Comparison of ENCODE assay signal across 20 cellular contexts in the genomic region with DNA sequence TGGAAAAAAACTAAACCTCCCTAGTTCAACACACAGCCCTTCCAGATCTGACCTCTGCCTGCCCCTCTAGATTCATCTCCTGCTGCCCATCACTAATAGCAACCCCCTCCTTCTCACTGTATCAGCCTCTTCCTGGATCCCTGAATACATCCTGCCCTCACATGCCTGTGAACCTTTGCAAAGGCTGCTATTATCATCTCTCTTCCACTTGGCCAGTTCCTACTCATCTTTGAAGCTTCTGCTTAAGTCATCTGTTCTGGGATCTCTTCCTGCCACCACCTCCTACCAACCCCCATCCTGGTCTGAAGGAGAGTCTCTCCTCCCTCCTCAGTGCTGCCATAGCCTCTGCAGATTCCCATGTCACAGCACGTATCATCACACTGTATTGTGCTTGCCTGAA. TPM values are rescaled to one million over a fixed set of nuclear protein-coding genes. Genes with fewer than 3 reads are reported as not detected.
DNase-seq lines count a peak whose midpoint lies in the region; FAIRE-seq and TF ChIP-seq lines count a peak whose summit lies in the region.
"Had no signal": no experiment of that assay in that cellular context is flagged by ENCODE, and none has a peak within 500 bp of the region (broad histone marks: within the 10 kb centered on the region; RNA-seq: fewer than 3 reads in every experiment).

No MANE protein-coding gene starts in this region.

- no peak overlapping the region for H3K56ac ChIP-seq in H1 (replicated peaks; ENCODE audit: insufficient read length, low read depth, low read length)
- H3K56ac ChIP-seq in mesendoderm (ENCODE audit: low read length), result no peak overlapping the region

- H3K4me1 ChIP-seq in H1 (replicated peaks in 1 of 4; ENCODE audit: control insufficient read depth in 3 of 4, insufficient read depth in 4 of 4, low read length in 3 of 4) (peaks cover 4 to 19% (median 11%) of the 10 kb centered on the region in 4 experiments), mesendoderm (ENCODE audit: control insufficient read depth, low read depth, low read length) (peaks cover 23% of the 10 kb centered on the region)
- H3K4me1 ChIP-seq in effector memory CD4-positive, alpha-beta T cell (ENCODE audit: control insufficient read depth, insufficient read depth, low read length, poor library complexity, severe bottlenecking), result no peaks in the 10 kb centered on the region

- H2BK15ac ChIP-seq in H1 (ENCODE audit: low read length) (peak overlapping the region; percentile 40; the same call in 1 of the 2 replicates), mesendoderm (replicated peaks; ENCODE audit: low read depth) (no peak overlapping the region)

- 0 out of 2 replicates have a peak overlapping the region, but pooled peaks have one; percentile 15 for H2BK20ac ChIP-seq in H1 (ENCODE audit: low read length)

- CTCF ChIA-PET in H1 (lab: Charles Lee; ENCODE audit: partially characterized antibody), result interaction anchor here (1.8 kb wide), 1 partner anchor 11 kb away, joined by 7 read pairs; no protein-coding TSS in a partner anchor

- no peak overlapping the region for H2BK5ac ChIP-seq in H1 (ENCODE audit: low read depth, low read length)
- H2BK5ac ChIP-seq in mesendoderm (ENCODE audit: low read length), result no peak overlapping the region

- no peak overlapping the region for H4K91ac ChIP-seq in H1 (replicated peaks; ENCODE audit: insufficient read length, low read length)

- H3K23me2 ChIP-seq in H1 (ENCODE audit: low read depth, low read length), result no peaks in the 10 kb centered on the region

- H2BK120ac ChIP-seq in H1 (replicated peaks; ENCODE audit: low read depth, low read length) (no peak overlapping the region), mesendoderm (ENCODE audit: low read depth, low read length) (no peak overlapping the region)

- H3K79me1 ChIP-seq in H1 (ENCODE audit: low read depth, low read length) (no peaks in the 10 kb centered on the region), mesendoderm (ENCODE audit: low read length) (no peaks in the 10 kb centered on the region)

- H3K9ac ChIP-seq in H1 (replicated peaks in 1 of 4; ENCODE audit: extremely low read depth in 1 of 4, low read depth in 3 of 4, low read length in 3 of 4) (no peak overlapping the region), mesendoderm (ENCODE audit: low read length) (no peak overlapping the region)
- H3K9ac ChIP-seq: BLaER1 treated with 17β-estradiol and CSF1 and Interleukin-3, amounts not matched to agents 10 nM and 100 nM had no signal

- H3K4ac ChIP-seq in H1 (replicated peaks; ENCODE audit: insufficient read length, low read depth, low read length) (no peak overlapping the region), mesendoderm (ENCODE audit: low read depth, low read length) (no peak overlapping the region)

- H3K4me3 ChIP-seq in H1 (ENCODE audit: extremely low read depth in 1 of 4, insufficient read depth in 2 of 4, low read depth in 3 of 4, low read length in 4 of 4) (no peak overlapping the region), mesendoderm (ENCODE audit: low read length) (no peak overlapping the region)
- no peak overlapping the region for H3K4me3 ChIP-seq in effector memory CD4-positive, alpha-beta T cell (ENCODE audit: insufficient read depth, low read depth, low read length, poor library complexity, severe bottlenecking)
- H3K4me3 ChIP-seq: BLaER1 treated with 17β-estradiol and CSF1 and Interleukin-3, amounts not matched to agents 10 nM and 100 nM; SK-N-MC had no signal

- no peak for FAIRE-seq in H1 (lab: Jason Lieb, UNC)
- FAIRE-seq: A204.1, D721Med, GM12892 had no signal

- no peak overlapping the region for H4K8ac ChIP-seq in H1 (ENCODE audit: extremely low read depth, insufficient read depth, low read length)
- no peak overlapping the region for H4K8ac ChIP-seq in mesendoderm (ENCODE audit: low read depth, low read length)

- no peaks in the 10 kb centered on the region for H3K36me3 ChIP-seq in H1 (ENCODE audit: control insufficient read depth in 2 of 4, insufficient read depth in 4 of 4, low read length in 3 of 4)
- no peaks in the 10 kb centered on the region for H3K36me3 ChIP-seq in mesendoderm (ENCODE audit: control insufficient read depth, insufficient read depth, low read length)
- H3K36me3 ChIP-seq in effector memory CD4-positive, alpha-beta T cell (ENCODE audit: control insufficient read depth, insufficient read depth, low read length), result no peaks in the 10 kb centered on the region
- H3K36me3 ChIP-seq: BLaER1 treated with 17β-estradiol and CSF1 and Interleukin-3, amounts not matched to agents 10 nM and 100 nM had no signal

- H3K27me3 ChIP-seq in H1 (replicated peaks in 1 of 4; ENCODE audit: control insufficient read depth in 3 of 4, extremely low read depth in 1 of 4, insufficient read depth in 3 of 4, low read length in 3 of 4), result peaks cover 0 to 5% (median under 1%) of the 10 kb centered on the region in 4 experiments; a peak in 2 of 7 replicates
- no peaks in the 10 kb centered on the region for H3K27me3 ChIP-seq in mesendoderm (ENCODE audit: insufficient read depth, low read length, poor library complexity)
- no peaks in the 10 kb centered on the region for H3K27me3 ChIP-seq in effector memory CD4-positive, alpha-beta T cell (replicated peaks; ENCODE audit: control insufficient read depth, insufficient read depth, low read length, poor library complexity, severe bottlenecking)
- H3K27me3 ChIP-seq: BLaER1 treated with 17β-estradiol and CSF1 and Interleukin-3, amounts not matched to agents 10 nM and 100 nM had no signal

- H4K5ac ChIP-seq in H1 (ENCODE audit: insufficient read length, low read depth, low read length) (no peak overlapping the region), mesendoderm (ENCODE audit: low read length) (no peak overlapping the region)

- no peak overlapping the region for H2AFZ ChIP-seq in H1 (ENCODE audit: low read length)

- H3K18ac ChIP-seq in H1 (ENCODE audit: extremely low read depth, low read length), result no peak overlapping the region
- peak overlapping the region; percentile 24 for H3K18ac ChIP-seq in mesendoderm (ENCODE audit: low read length)

- 88% methylated on average over 1 of the region's 1 CpG; no CpG with 5 or more reads in 1 of the 2 experiments for WGBS in H1 (ENCODE audit: extremely low coverage in 1 of 2, insufficient coverage in 1 of 2, insufficient read length in 1 of 2, insufficient replicate concordance in 2 of 2, low coverage in 1 of 2, low lambda C conversion rate in 2 of 2, missing lambda C conversion rate in 1 of 2), 2 experiments
- no CpG with 5 or more reads among the region's 1 CpG for WGBS in mesendoderm (ENCODE audit: extremely low coverage, insufficient coverage, low lambda C conversion rate)

- H4K20me1 ChIP-seq in H1 (replicated peaks in 1 of 2; ENCODE audit: control insufficient read depth in 1 of 2, insufficient read depth in 2 of 2, low read length in 2 of 2), result no peaks in the 10 kb centered on the region
- H4K20me1 ChIP-seq: BLaER1 treated with 17β-estradiol and CSF1 and Interleukin-3, amounts not matched to agents 10 nM and 100 nM had no signal

- TF ChIP-seq EP300 in H1 (IDR thresholded peaks at IDR 0.05; ENCODE audit: borderline replicate concordance in 1 of 2, low read depth in 2 of 2, low read length in 2 of 2), result no peak

- no peak overlapping the region; the same call in 1 of the 2 replicates for H2BK12ac ChIP-seq in H1 (ENCODE audit: low read depth, low read length)

- no peak overlapping the region for H2AK5ac ChIP-seq in H1 (ENCODE audit: low read depth, low read length)
- H2AK5ac ChIP-seq in mesendoderm (ENCODE audit: low read length), result no peak overlapping the region

- no peak for TF ChIP-seq RAD21 in H1 (IDR thresholded peaks at IDR 0.05 in 1 of 2, conservative IDR thresholded peaks at IDR 0.05 in 1 of 2; ENCODE audit: low read depth in 2 of 2, low read length in 2 of 2)

- no peak overlapping the region for H3K23ac ChIP-seq in H1 (ENCODE audit: insufficient read length)
- H3K23ac ChIP-seq in mesendoderm (ENCODE audit: low read length), result no peak overlapping the region

- H3K27ac ChIP-seq in H1 (ENCODE audit: low read depth, low read length) (no peak overlapping the region), mesendoderm (ENCODE audit: low read depth, low read length) (no peak overlapping the region)
- H3K27ac ChIP-seq in effector memory CD4-positive, alpha-beta T cell (ENCODE audit: insufficient read depth, low read length, poor library complexity, severe bottlenecking), result no peak overlapping the region
- H3K27ac ChIP-seq: BLaER1 treated with 17β-estradiol and CSF1 and Interleukin-3, amounts not matched to agents 10 nM and 100 nM; HL-60; SK-N-MC had no signal

- no peak overlapping the region for H3K14ac ChIP-seq in H1 (ENCODE audit: insufficient read length)

- no peak for TF ChIP-seq CTCF in H1 (IDR thresholded peaks at IDR 0.05; ENCODE audit: control extremely low read depth in 1 of 3, insufficient read depth in 1 of 3, low read depth in 1 of 3, low read length in 3 of 3)

- no peak for TF ChIP-seq POLR2A in H1 (IDR thresholded peaks at IDR 0.05; ENCODE audit: control extremely low read depth in 1 of 2, low read depth in 2 of 2, low read length in 2 of 2)

- no peak overlapping the region for H3K4me2 ChIP-seq in H1 (ENCODE audit: insufficient read depth in 1 of 2, low read depth in 2 of 2, low read length in 2 of 2)
- no peak overlapping the region for H3K4me2 ChIP-seq in mesendoderm (ENCODE audit: low read length)

- POLR2A ChIA-PET in H1 (lab: Charles Lee; ENCODE audit: partially characterized antibody), result interaction anchor here (1.3 kb wide), 1 partner anchor 74 kb away, joined by 3 read pairs; no protein-coding TSS in a partner anchor

- H3K79me2 ChIP-seq in H1 (ENCODE audit: control insufficient read depth in 1 of 2, insufficient read depth in 2 of 2, low read length in 2 of 2) (no peaks in the 10 kb centered on the region), mesendoderm (ENCODE audit: control insufficient read depth, insufficient read depth, low read length) (no peaks in the 10 kb centered on the region)

- DNase-seq in EL, result peak; percentile 30
- peak; percentile 55 for DNase-seq in M059J (ENCODE audit: low read depth)
- DNase-seq in H1 (ENCODE audit: low read depth in 1 of 2, low spot score in 2 of 2), result no peak
- no peak for DNase-seq in mesendoderm
- DNase-seq in effector memory CD4-positive, alpha-beta T cell, result no peak
- DNase-seq in DMS53 treated with DMSO at 0.1 percent for 48 hours (lab: John Stamatoyannopoulos, UW; ENCODE audit: unreplicated experiment), result no peak
- DNase-seq in NCI-H2171 (lab: John Stamatoyannopoulos, UW), result no peak
- DNase-seq: CD8-positive, alpha-beta memory T cell; DND-41; KBM-7; NCI-H1436; NCI-H2029; NCI-H524; Right ventricle myocardium superior had no signal

- no peaks in the 10 kb centered on the region for H3K9me3 ChIP-seq in H1 (ENCODE audit: insufficient read depth in 2 of 2, low read depth in 1 of 2, low read length in 1 of 2)
- no peaks in the 10 kb centered on the region for H3K9me3 ChIP-seq in effector memory CD4-positive, alpha-beta T cell (ENCODE audit: control insufficient read depth, low read length)
- H3K9me3 ChIP-seq: BLaER1 treated with 17β-estradiol and CSF1 and Interleukin-3, amounts not matched to agents 10 nM and 100 nM had no signal

RNA-seq across cellular contexts. Expression of gene AMOTL1, which starts 38.0 kb away (rescaled TPM):
- total RNA-seq in M059J (2014; rRNA removed; shearing (Covaris generic)), result 12.7 and 18.9 TPM in 2 replicates
- total RNA-seq in H1 (2021; fragmentation: NEBNext Ultra II Directional; extraction: Animal tissue kit (Norgen Biotek cat#: 25700)), result 27.6 and 31.6 TPM in 2 replicates
- 8.2 and 9.0 TPM in 2 replicates for polyA plus RNA-seq in H1 (2011; rRNA removed)
- 8.4 TPM for polyA plus RNA-seq in H1 (2011; cell fraction: cytosol; rRNA removed)
- 14.7 TPM for polyA plus RNA-seq in H1 (2011; cell fraction: nucleus; rRNA removed)
- 9.5 to 14.6 TPM (median 12.7 TPM) in 4 replicates for polyA plus RNA-seq in H1 (2012, experiment 1 of 2)
- polyA plus RNA-seq in H1 (2012, experiment 2 of 2), result 2.1 TPM
- polyA plus RNA-seq in H1 (2013, experiment 1 of 2), result 15.3 TPM
- polyA plus RNA-seq in H1 (2013, experiment 2 of 2), result 14.1 TPM
- polyA minus RNA-seq in H1 (2011; rRNA and poly(A)+ RNA removed), result 27.2 and 28.2 TPM in 2 replicates
- 15.4 TPM for polyA minus RNA-seq in H1 (2011; cell fraction: cytosol; rRNA and poly(A)+ RNA removed)
- 28.6 TPM for polyA minus RNA-seq in H1 (2011; cell fraction: nucleus; rRNA and poly(A)+ RNA removed)
- polyA plus RNA-seq in mesendoderm (2013, experiment 1 of 2), result 37.8 TPM
- polyA plus RNA-seq in mesendoderm (2013, experiment 2 of 2), result 36.9 TPM

Comparison
In these comparisons a context has a peak if more than half of its experiments do, and no peak if none do; other contexts are left out.
1. DNase-seq: peak in EL (single experiment) and M059J (single experiment); none in H1 (0 of 2), mesendoderm (single experiment), effector memory CD4-positive, alpha-beta T cell (0 of 3), DMS53 treated with DMSO at 0.1 percent for 48 hours (single experiment) and NCI-H2171 (single experiment).